Comparison of ENCODE assay signal across 25 cellular contexts in the genomic region with DNA sequence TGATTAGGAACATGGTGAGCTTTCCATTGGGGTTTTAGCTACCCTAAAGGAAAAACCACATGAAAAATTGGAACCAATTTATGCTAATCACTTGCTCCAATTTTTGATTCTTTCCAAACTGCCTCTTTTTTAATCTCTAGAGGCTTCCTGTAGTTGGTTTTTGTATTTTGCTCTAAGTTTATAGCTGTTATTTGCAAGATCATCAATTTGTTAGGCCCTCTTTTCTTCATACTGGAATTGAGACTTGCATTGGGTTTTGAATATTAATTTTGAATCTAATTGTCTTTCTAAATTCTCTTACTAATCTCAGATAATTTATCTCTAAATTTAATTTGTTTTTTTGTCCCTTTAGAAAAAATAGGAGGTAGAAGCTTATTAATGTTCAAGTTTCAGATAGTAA.
DNase-seq lines count a peak whose midpoint lies in the region; ATAC-seq, FAIRE-seq and TF ChIP-seq lines count a peak whose summit lies in the region.
"Had no signal": no experiment of that assay in that cellular context is flagged by ENCODE, and none has a peak within 500 bp of the region (broad histone marks: within the 10 kb centered on the region; RNA-seq: fewer than 3 reads in every experiment).

No MANE protein-coding gene starts in this region.

- no peak overlapping the region for H2BK15ac ChIP-seq in IMR-90 (ENCODE audit: low read depth, low read length)
- H2BK15ac ChIP-seq in H1 (ENCODE audit: low read length) = no peak overlapping the region

- H3K4me3 Mint-ChIP-seq in Calu3 (ENCODE audit: low read depth, unreplicated experiment) = no peak overlapping the region
- H3K4me3 Mint-ChIP-seq: B cell; CD4-positive, alpha-beta T cell; CD8-positive, alpha-beta T cell had no signal

- H3K79me2 ChIP-seq in H1 (ENCODE audit: control insufficient read depth in 1 of 2, insufficient read depth in 2 of 2, low read length in 2 of 2) = no peaks in the 10 kb centered on the region

- no peak for ATAC-seq in A549
- ATAC-seq in IMR-90 (ENCODE audit: low read depth) = no peak
- no peak for ATAC-seq in GM21737 (IDR thresholded peaks at IDR 0.05; ENCODE audit: unreplicated experiment)
- no peak for ATAC-seq in HG03097 (IDR thresholded peaks at IDR 0.05; ENCODE audit: low FRiP score, unreplicated experiment)
- ATAC-seq: CD8-positive, alpha-beta T cell; GM12878 had no signal

- H3K56ac ChIP-seq in IMR-90 (ENCODE audit: extremely low read depth, insufficient read depth, low read length) (no peak overlapping the region), H1 (replicated peaks; ENCODE audit: insufficient read length, low read depth, low read length) (no peak overlapping the region)

- H2BK20ac ChIP-seq in IMR-90 (ENCODE audit: low read depth, low read length) = no peak overlapping the region
- no peak overlapping the region for H2BK20ac ChIP-seq in H1 (ENCODE audit: low read length)

- no peak overlapping the region for H4K8ac ChIP-seq in IMR-90 (ENCODE audit: low read depth in 2 of 2, low read length in 2 of 2)
- H4K8ac ChIP-seq in H1 (ENCODE audit: extremely low read depth, insufficient read depth, low read length) = no peak overlapping the region

- H3K27me3 ChIP-seq in IMR-90 (ENCODE audit: control insufficient read depth, insufficient read depth, low read length) = no peaks in the 10 kb centered on the region
- no peaks in the 10 kb centered on the region for H3K27me3 ChIP-seq in H1 (replicated peaks in 1 of 4; ENCODE audit: control insufficient read depth in 3 of 4, extremely low read depth in 1 of 4, insufficient read depth in 3 of 4, low read length in 3 of 4)
- H3K27me3 ChIP-seq: BLaER1 treated with 17β-estradiol and CSF1 and Interleukin-3, amounts not matched to agents 10 nM and 100 nM had no signal

- no peaks in the 10 kb centered on the region for H3K4me1 Mint-ChIP-seq in Calu3 (ENCODE audit: low read depth, unreplicated experiment)
- H3K4me1 Mint-ChIP-seq: B cell had no signal

- no peak overlapping the region for H2AFZ ChIP-seq in IMR-90 (replicated peaks; ENCODE audit: low read length, poor library complexity)
- no peak overlapping the region for H2AFZ ChIP-seq in H1 (ENCODE audit: low read length)

- H4K20me1 ChIP-seq in IMR-90 (ENCODE audit: insufficient read depth, low read length) (no peaks in the 10 kb centered on the region), H1 (replicated peaks in 1 of 2; ENCODE audit: control insufficient read depth in 1 of 2, insufficient read depth in 2 of 2, low read length in 2 of 2) (no peaks in the 10 kb centered on the region)
- H4K20me1 ChIP-seq: BLaER1 treated with 17β-estradiol and CSF1 and Interleukin-3, amounts not matched to agents 10 nM and 100 nM had no signal

- H3K9me3 ChIP-seq in A549 = no peaks in the 10 kb centered on the region; the same call in 2 of the 3 replicates
- 0 out of 2 replicates have a peak, but pooled peaks cover 2% of the 10 kb centered on the region for H3K9me3 ChIP-seq in IMR-90 (ENCODE audit: control insufficient read depth, insufficient read depth, low read length)
- no peaks in the 10 kb centered on the region for H3K9me3 ChIP-seq in H1 (ENCODE audit: insufficient read depth in 2 of 2, low read depth in 1 of 2, low read length in 1 of 2)
- H3K9me3 ChIP-seq: BLaER1 treated with 17β-estradiol and CSF1 and Interleukin-3, amounts not matched to agents 10 nM and 100 nM; Caco-2 had no signal

- H3K9me3 Mint-ChIP-seq in Calu3 (ENCODE audit: low read depth, unreplicated experiment) = peaks cover 6% of the 10 kb centered on the region

- H3K27ac Mint-ChIP-seq in Calu3 (ENCODE audit: unreplicated experiment) = no peak overlapping the region
- H3K27ac Mint-ChIP-seq: B cell; CD4-positive, alpha-beta T cell; CD8-positive, alpha-beta T cell had no signal

- no peak overlapping the region for H3K18ac ChIP-seq in IMR-90 (ENCODE audit: low read depth, low read length)
- no peak overlapping the region for H3K18ac ChIP-seq in H1 (ENCODE audit: extremely low read depth, low read length)

- no peak for TF ChIP-seq EP300 in A549 (IDR thresholded peaks at IDR 0.05)
- no peak for TF ChIP-seq EP300 in H1 (IDR thresholded peaks at IDR 0.05; ENCODE audit: borderline replicate concordance in 1 of 2, low read depth in 2 of 2, low read length in 2 of 2)

- no peaks in the 10 kb centered on the region for H3K36me3 Mint-ChIP-seq in Calu3 (ENCODE audit: insufficient read depth, unreplicated experiment)
- H3K36me3 Mint-ChIP-seq: CD8-positive, alpha-beta T cell had no signal

- H2BK5ac ChIP-seq in IMR-90 (ENCODE audit: low read depth, low read length, poor library complexity, severe bottlenecking) = no peak overlapping the region
- no peak overlapping the region for H2BK5ac ChIP-seq in H1 (ENCODE audit: low read depth, low read length)

- no peak overlapping the region for H2AK9ac ChIP-seq in IMR-90 (replicated peaks; ENCODE audit: low read depth, low read length, poor library complexity)

- no peak overlapping the region for H3K4me3 ChIP-seq in A549
- H3K4me3 ChIP-seq in IMR-90 (ENCODE audit: insufficient read depth, low read depth, low read length) = no peak overlapping the region
- no peak overlapping the region for H3K4me3 ChIP-seq in H1 (ENCODE audit: extremely low read depth in 1 of 4, insufficient read depth in 2 of 4, low read depth in 3 of 4, low read length in 4 of 4)
- H3K4me3 ChIP-seq: BLaER1 treated with 17β-estradiol and CSF1 and Interleukin-3, amounts not matched to agents 10 nM and 100 nM; GM12878 had no signal

- H3K9me1 ChIP-seq in IMR-90 (ENCODE audit: insufficient read depth, low read length) = no peaks in the 10 kb centered on the region

- CTCF ChIA-PET in A549 (lab: Yijun Ruan, JAX) (no interaction called here), IMR-90 (lab: Yijun Ruan, JAX) (no interaction called here), H1 (lab: Charles Lee; ENCODE audit: partially characterized antibody) (interaction anchor here (1.0 kb wide), 1 partner anchor 39 kb away, joined by 4 read pairs; no protein-coding TSS in a partner anchor), Calu3 (lab: Charles Lee) (interaction anchor here (0.6 kb wide), 1 partner anchor 435 kb away, joined by 3 read pairs; no protein-coding TSS in a partner anchor)

- BruUV-seq in IMR-90 (replicated peaks; lab: Mats Ljungman, UMichigan) (no TSS peak), Calu3 (replicated peaks; lab: Mats Ljungman, UMichigan) (no TSS peak)

- H3K27ac ChIP-seq in A549 (no peak overlapping the region), IMR-90 (ENCODE audit: insufficient read depth, low read length) (no peak overlapping the region), H1 (ENCODE audit: low read depth, low read length) (no peak overlapping the region)
- H3K27ac ChIP-seq: BLaER1 treated with 17β-estradiol and CSF1 and Interleukin-3, amounts not matched to agents 10 nM and 100 nM; C4-2B had no signal

- in situ Hi-C loops in IMR-90 (cut with MboI; ENCODE audit: low sequenced_read_pairs) = no loop called here

- no peak overlapping the region for H2BK12ac ChIP-seq in H1 (ENCODE audit: low read depth, low read length)

- DNase-seq in A549 (ENCODE audit: low read depth in 1 of 2, low spot score in 1 of 2) = no peak
- no peak for DNase-seq in IMR-90
- no peak for DNase-seq in H1 (ENCODE audit: low read depth in 1 of 2, low spot score in 2 of 2)
- DNase-seq in Calu3 = no peak
- DNase-seq: 8988T; AML-193; Caco-2; CD4-positive, alpha-beta T cell; CD8-positive, alpha-beta T cell; DMS 273 treated with DMSO at 0.1 percent for 48 hours; DMS153; DMS53; DMS79; DND-41; EL; GDM1 had no signal

- no peaks in the 10 kb centered on the region for H3K23me2 ChIP-seq in H1 (ENCODE audit: low read depth, low read length)

- no peak overlapping the region for H2AK5ac ChIP-seq in IMR-90 (ENCODE audit: low read depth, low read length)
- H2AK5ac ChIP-seq in H1 (ENCODE audit: low read depth, low read length) = no peak overlapping the region

- H2BK120ac ChIP-seq in IMR-90 (ENCODE audit: low read depth, low read length) = no peak overlapping the region
- H2BK120ac ChIP-seq in H1 (replicated peaks; ENCODE audit: low read depth, low read length) = no peak overlapping the region

- H3K79me1 ChIP-seq in IMR-90 (ENCODE audit: low read depth in 1 of 2, low read length in 2 of 2) = no peaks in the 10 kb centered on the region
- no peaks in the 10 kb centered on the region for H3K79me1 ChIP-seq in H1 (ENCODE audit: low read depth, low read length)

- H3K4me2 ChIP-seq in A549 = no peak overlapping the region
- no peak overlapping the region for H3K4me2 ChIP-seq in IMR-90 (ENCODE audit: low read depth, low read length)
- no peak overlapping the region for H3K4me2 ChIP-seq in H1 (ENCODE audit: insufficient read depth in 1 of 2, low read depth in 2 of 2, low read length in 2 of 2)
- H3K4me2 ChIP-seq: BLaER1 treated with 17β-estradiol and CSF1 and Interleukin-3, amounts not matched to agents 10 nM and 100 nM had no signal

- H3K14ac ChIP-seq in IMR-90 (replicated peaks; ENCODE audit: low read depth, low read length) (no peak overlapping the region), H1 (ENCODE audit: insufficient read length) (no peak overlapping the region)

- H4K91ac ChIP-seq in IMR-90 (ENCODE audit: insufficient read depth, low read depth, low read length) (no peak overlapping the region), H1 (replicated peaks; ENCODE audit: insufficient read length, low read length) (no peak overlapping the region)

- no peak overlapping the region for H3K23ac ChIP-seq in IMR-90 (ENCODE audit: low read depth, low read length)
- H3K23ac ChIP-seq in H1 (ENCODE audit: insufficient read length) = no peak overlapping the region

- H3K9ac ChIP-seq in IMR-90 (ENCODE audit: low read depth, low read length) (no peak overlapping the region), H1 (replicated peaks in 1 of 4; ENCODE audit: extremely low read depth in 1 of 4, low read depth in 3 of 4, low read length in 3 of 4) (no peak overlapping the region)
- H3K9ac ChIP-seq: BLaER1 treated with 17β-estradiol and CSF1 and Interleukin-3, amounts not matched to agents 10 nM and 100 nM had no signal

- TF ChIP-seq CTCF in A549 (IDR thresholded peaks at IDR 0.05) (no peak), IMR-90 (conservative IDR thresholded peaks at IDR 0.05; ENCODE audit: low read depth, low read length) (no peak), H1 (IDR thresholded peaks at IDR 0.05; ENCODE audit: control extremely low read depth in 1 of 3, insufficient read depth in 1 of 3, low read depth in 1 of 3, low read length in 3 of 3) (no peak), Calu3 (IDR thresholded peaks at IDR 0.05; ENCODE audit: unreplicated experiment) (no peak)

- no peak for TF ChIP-seq POLR2A in A549 (IDR thresholded peaks at IDR 0.05; ENCODE audit: low read length)
- TF ChIP-seq POLR2A in IMR-90 (IDR thresholded peaks at IDR 0.05; ENCODE audit: low read depth, low read length) = no peak
- no peak for TF ChIP-seq POLR2A in H1 (IDR thresholded peaks at IDR 0.05; ENCODE audit: control extremely low read depth in 1 of 2, low read depth in 2 of 2, low read length in 2 of 2)

- dilution Hi-C loops in IMR-90 (cut with HindIII; ENCODE audit: low sequenced_read_pairs, unreplicated experiment) = no loop called here

- H3K4ac ChIP-seq in IMR-90 (ENCODE audit: low read depth, low read length) (no peak overlapping the region), H1 (replicated peaks; ENCODE audit: insufficient read length, low read depth, low read length) (no peak overlapping the region)

- intact Hi-C loops in IMR-90 (cut with micrococcal nuclease) (no loop called here), Calu3 (cut with micrococcal nuclease; ENCODE audit: unreplicated experiment) (no loop called here)

- H4K5ac ChIP-seq in IMR-90 (ENCODE audit: low read depth, low read length) (no peak overlapping the region), H1 (ENCODE audit: insufficient read length, low read depth, low read length) (no peak overlapping the region)

- H3K36me3 ChIP-seq in IMR-90 (ENCODE audit: control insufficient read depth, insufficient read depth, low read length) = no peaks in the 10 kb centered on the region
- no peaks in the 10 kb centered on the region for H3K36me3 ChIP-seq in H1 (ENCODE audit: control insufficient read depth in 2 of 4, insufficient read depth in 4 of 4, low read length in 3 of 4)
- H3K36me3 ChIP-seq: BLaER1 treated with 17β-estradiol and CSF1 and Interleukin-3, amounts not matched to agents 10 nM and 100 nM had no signal

- POLR2A ChIA-PET in A549 (lab: Yijun Ruan, JAX) (no interaction called here), IMR-90 (lab: Charles Lee; ENCODE audit: unreplicated experiment) (no interaction called here), H1 (lab: Charles Lee; ENCODE audit: partially characterized antibody) (no interaction called here)

- TF ChIP-seq RAD21 in A549 (conservative IDR thresholded peaks at IDR 0.05 in 1 of 2, IDR thresholded peaks at IDR 0.05 in 1 of 2) = no peak
- TF ChIP-seq RAD21 in IMR-90 (IDR thresholded peaks at IDR 0.05; ENCODE audit: low read length) = no peak
- TF ChIP-seq RAD21 in H1 (IDR thresholded peaks at IDR 0.05 in 1 of 2, conservative IDR thresholded peaks at IDR 0.05 in 1 of 2; ENCODE audit: low read depth in 2 of 2, low read length in 2 of 2) = no peak

- H3K27me3 Mint-ChIP-seq in Calu3 (ENCODE audit: unreplicated experiment) = no peaks in the 10 kb centered on the region
- H3K27me3 Mint-ChIP-seq: B cell; CD4-positive, alpha-beta T cell had no signal

- H3K4me1 ChIP-seq in A549 (no peaks in the 10 kb centered on the region), IMR-90 (ENCODE audit: control insufficient read depth, insufficient read depth, low read length) (no peaks in the 10 kb centered on the region), H1 (replicated peaks in 1 of 4; ENCODE audit: control insufficient read depth in 3 of 4, insufficient read depth in 4 of 4, low read length in 3 of 4) (no peaks in the 10 kb centered on the region)
- H3K4me1 ChIP-seq: BLaER1 treated with 17β-estradiol and CSF1 and Interleukin-3, amounts not matched to agents 10 nM and 100 nM; Caco-2 had no signal

- FAIRE-seq in A549 (lab: Jason Lieb, UNC) = no peak
- no peak for FAIRE-seq in H1 (lab: Jason Lieb, UNC)
- FAIRE-seq: A204.1, GM12878, GM12892, GM18507 had no signal

Comparison
In these comparisons a context has a peak if more than half of its experiments do, and no peak if none do; other contexts are left out.
1. CTCF ChIA-PET loops: an anchor here in H1 (1.0 kb wide) and Calu3 (0.6 kb wide); none called in A549 and IMR-90.